ENCODE assay signal across 33 cellular contexts in genomic region chr9:130627051-130627450, GRCh38. TPM values are rescaled to one million over a fixed set of nuclear protein-coding genes. Genes with fewer than 3 reads are reported as not detected.
"Had no signal": no experiment of that assay in that cellular context is flagged by ENCODE, and none has a peak within 500 bp of the region (broad histone marks: within the 10 kb centered on the region; RNA-seq: fewer than 3 reads in every experiment).

No MANE protein-coding gene starts in this region.

- H3K27me3 Mint-ChIP-seq: stimulated activated naive B cell treated with anti-CD40 and anti-IgM and Interleukin-4, amounts not matched to agents 10 μg/mL and 1 μg/mL and 100 μg/mL, for 72 hours; stimulated activated naive CD8-positive, alpha-beta T cell treated with anti-CD3 and anti-CD28 coated beads, Interleukin-15, amount 100 ng/mL, for 72 hours had no signal

- DNase-seq: cerebellar nuclear complex; colonic mucosa; dermis blood vessel endothelial cell; esophagus squamous epithelium; foreskin fibroblast; kidney; left cardiac atrium; left ventricle myocardium inferior; mesendoderm; mucosa of descending colon; natural killer cell; occipital lobe; pancreas; retina; right lobe of liver; spleen; stimulated activated CD4-positive, alpha-beta T cell treated with anti-CD3 and anti-CD28 coated beads, Interleukin-15, amount 100 ng/mL, for 24 hours; stimulated activated CD4-positive, alpha-beta T cell treated with anti-CD3 and anti-CD28 coated beads, Interleukin-1b, Interleukin-23, amount 100 ng/mL, for 48 hours; stimulated activated CD4-positive, alpha-beta T cell treated with anti-CD3 and anti-CD28 coated beads, Interleukin-4, amount 100 ng/mL, for 24 hours; stimulated activated naive B cell treated with anti-CD40 and anti-IgM and Interleukin-4, amounts not matched to agents 10 μg/mL and 1 μg/mL and 100 μg/mL, for 72 hours; stimulated activated naive CD8-positive, alpha-beta T cell treated with anti-CD3 and anti-CD28 coated beads, Interleukin-15, amount 100 ng/mL, for 72 hours; testis; upper lobe of right lung had no signal

- H3K27ac ChIP-seq: colonic mucosa, esophagus squamous epithelium, gastroesophageal sphincter, hepatocyte, neural progenitor cell, pancreas, prostate gland, right lobe of liver, spleen, testis, tibial nerve, upper lobe of right lung had no signal

- H3K27me3 ChIP-seq: colonic mucosa, esophagus squamous epithelium, gastroesophageal sphincter, hepatocyte, neural progenitor cell, pancreas, right lobe of liver, spleen, testis, tibial nerve, upper lobe of right lung had no signal

- H2AFZ ChIP-seq: hepatocyte, neural progenitor cell had no signal

- H3K4me3 ChIP-seq: colonic mucosa, esophagus squamous epithelium, gastroesophageal sphincter, hepatocyte, left ventricle myocardium inferior, lung, mucosa of descending colon, neural progenitor cell, pancreas, prostate gland, right lobe of liver, spleen, testis, tibial nerve, upper lobe of right lung had no signal

- H3K4me2 ChIP-seq: hepatocyte, neural progenitor cell had no signal

- H3K4me1 ChIP-seq: colonic mucosa, esophagus squamous epithelium, gastroesophageal sphincter, pancreas, prostate gland, spleen, testis, tibial nerve, upper lobe of right lung had no signal

- H3K9me3 Mint-ChIP-seq: natural killer cell; neural progenitor cell; stimulated activated naive B cell treated with anti-CD40 and anti-IgM and Interleukin-4, amounts not matched to agents 10 μg/mL and 1 μg/mL and 100 μg/mL, for 72 hours; stimulated activated naive CD8-positive, alpha-beta T cell treated with anti-CD3 and anti-CD28 coated beads, Interleukin-15, amount 100 ng/mL, for 72 hours had no signal

- H3K4me3 Mint-ChIP-seq: natural killer cell; neural progenitor cell; stimulated activated naive B cell treated with anti-CD40 and anti-IgM and Interleukin-4, amounts not matched to agents 10 μg/mL and 1 μg/mL and 100 μg/mL, for 72 hours; stimulated activated naive CD8-positive, alpha-beta T cell treated with anti-CD3 and anti-CD28 coated beads, Interleukin-15, amount 100 ng/mL, for 72 hours had no signal

- H3K4me1 Mint-ChIP-seq: natural killer cell; stimulated activated naive CD8-positive, alpha-beta T cell treated with anti-CD3 and anti-CD28 coated beads, Interleukin-15, amount 100 ng/mL, for 72 hours had no signal

- H3K9ac ChIP-seq: neural progenitor cell had no signal

- H3K36me3 ChIP-seq: neural progenitor cell had no signal

- H3K9me3 ChIP-seq: colonic mucosa, esophagus squamous epithelium, gastroesophageal sphincter, left ventricle myocardium inferior, mucosa of descending colon, pancreas, prostate gland, right lobe of liver, spleen, testis, tibial nerve, upper lobe of right lung had no signal

- ATAC-seq: gastroesophageal sphincter; left cardiac atrium; mucosa of descending colon; natural killer cell; pancreas; stimulated activated naive B cell treated with anti-CD40 and anti-IgM and Interleukin-4, amounts not matched to agents 10 μg/mL and 1 μg/mL and 100 μg/mL, for 72 hours; stimulated activated naive CD8-positive, alpha-beta T cell treated with anti-CD3 and anti-CD28 coated beads, Interleukin-15, amount 100 ng/mL, for 72 hours; upper lobe of right lung had no signal

- H3K27ac Mint-ChIP-seq: natural killer cell; neural progenitor cell; stimulated activated naive B cell treated with anti-CD40 and anti-IgM and Interleukin-4, amounts not matched to agents 10 μg/mL and 1 μg/mL and 100 μg/mL, for 72 hours; stimulated activated naive CD8-positive, alpha-beta T cell treated with anti-CD3 and anti-CD28 coated beads, Interleukin-15, amount 100 ng/mL, for 72 hours had no signal

RNA-seq across cellular contexts. Expression of gene PRDM12, which starts 37.3 kb away (rescaled TPM):
- total RNA-seq: colonic mucosa, dermis blood vessel endothelial cell, epithelial cell of proximal tubule, esophagus squamous epithelium, gastroesophageal sphincter, hepatocyte, kidney, left cardiac atrium, left ventricle myocardium inferior, myocyte, occipital lobe, prostate gland, skeletal muscle tissue, spleen, subcutaneous adipose tissue, tibial nerve, upper lobe of right lung had no signal
- polyA plus RNA-seq: hepatocyte had no signal
